In genomic region chr19:30785728-30786127, GRCh38 we compare ENCODE assay signal across 25 cellular contexts.
A peak's percentile ranks its signal among the peaks of the same experiment; 100 is the strongest.
DNase-seq lines count a peak whose midpoint lies in the region; ATAC-seq and TF ChIP-seq lines count a peak whose summit lies in the region.
"Had no signal": no experiment of that assay in that cellular context is flagged by ENCODE, and none has a peak within 500 bp of the region (broad histone marks: within the 10 kb centered on the region; RNA-seq: fewer than 3 reads in every experiment).

No MANE protein-coding gene starts in this region.

- H3K27me3 Mint-ChIP-seq in GM23338 (ENCODE audit: insufficient read depth, low read depth, poor library complexity): peaks cover 4% of the 10 kb centered on the region
- H3K27me3 Mint-ChIP-seq in CD8-positive, alpha-beta T cell (ENCODE audit: low read depth): peaks cover 9% of the 10 kb centered on the region
- H3K27me3 Mint-ChIP-seq: activated B cell treated with CpG ODN at 0.5 μM for 24 hours; activated naive CD8-positive, alpha-beta T cell treated with anti-CD3 and anti-CD28 coated beads, Interleukin-2, amount 10 ng/mL, durations not matched to agents 7 days and 5 days had no signal

- H3K9me3 Mint-ChIP-seq in GM23338: peaks cover 18% of the 10 kb centered on the region
- no peaks in the 10 kb centered on the region for H3K9me3 Mint-ChIP-seq in CD8-positive, alpha-beta T cell
- H3K9me3 Mint-ChIP-seq: activated naive CD8-positive, alpha-beta T cell treated with anti-CD3 and anti-CD28 coated beads, Interleukin-2, amount 10 ng/mL, durations not matched to agents 7 days and 5 days; CD4-positive, alpha-beta memory T cell had no signal

- no peaks in the 10 kb centered on the region for H3K27me3 ChIP-seq in GM23338 (ENCODE audit: insufficient read depth)
- H3K27me3 ChIP-seq in mesendoderm (ENCODE audit: insufficient read depth, low read length, poor library complexity): no peaks in the 10 kb centered on the region
- H3K27me3 ChIP-seq in CD8-positive, alpha-beta T cell (ENCODE audit: insufficient read depth, low read length): no peaks in the 10 kb centered on the region

- no peak overlapping the region for H3K18ac ChIP-seq in mesendoderm (ENCODE audit: low read length)

- no peak overlapping the region for H3K4me3 Mint-ChIP-seq in GM23338
- no peak overlapping the region for H3K4me3 Mint-ChIP-seq in CD8-positive, alpha-beta T cell
- H3K4me3 Mint-ChIP-seq: activated B cell treated with CpG ODN at 0.5 μM for 24 hours; activated naive CD8-positive, alpha-beta T cell treated with anti-CD3 and anti-CD28 coated beads, Interleukin-2, amount 10 ng/mL, durations not matched to agents 7 days and 5 days; CD4-positive, alpha-beta memory T cell; neural crest cell had no signal

- no peak overlapping the region for H3K4ac ChIP-seq in mesendoderm (ENCODE audit: low read depth, low read length)

- H3K4me1 Mint-ChIP-seq in GM23338: no peaks in the 10 kb centered on the region
- H3K4me1 Mint-ChIP-seq in CD8-positive, alpha-beta T cell (ENCODE audit: low read depth): no peaks in the 10 kb centered on the region
- H3K4me1 Mint-ChIP-seq: activated B cell treated with CpG ODN at 0.5 μM for 24 hours; activated naive CD8-positive, alpha-beta T cell treated with anti-CD3 and anti-CD28 coated beads, Interleukin-2, amount 10 ng/mL, durations not matched to agents 7 days and 5 days; CD4-positive, alpha-beta memory T cell; neural crest cell had no signal

- H3K9me3 ChIP-seq in CD8-positive, alpha-beta T cell (ENCODE audit: low read length): no peaks in the 10 kb centered on the region
- H3K9me3 ChIP-seq: psoas muscle had no signal

- DNase-seq in GM23338 (ENCODE audit: low spot score) (peak; percentile 30), MV-4-11 (lab: John Stamatoyannopoulos, UW) (peak; percentile 66), ecto neural progenitor cell (ENCODE audit: low spot score) (peak; percentile 14), mesendoderm (peak; percentile 56), SIG-M5 (lab: John Stamatoyannopoulos, UW) (no peak)
- no peak for DNase-seq in CD8-positive, alpha-beta T cell
- DNase-seq: activated B cell treated with CpG ODN at 0.5 μM for 24 hours; activated CD4-positive, alpha-beta T cell treated with anti-CD3 and anti-CD28 coated beads, Interleukin-2, amount 50 U/mL, for 48 hours; activated naive CD8-positive, alpha-beta T cell treated with anti-CD3 and anti-CD28 coated beads, Interleukin-2, amount 10 ng/mL, durations not matched to agents 7 days and 5 days; CD4-positive, alpha-beta memory T cell; DMS153; effector CD4-positive, alpha-beta T cell; erythroblast; hippocampal formation; NCI-H1105; NCI-H2029 treated with DMSO at 0.1 percent for 48 hours; NCI-H226; NCI-H774; psoas muscle; SHP77; trophoblast cell had no signal

- H2AFZ ChIP-seq in GM23338: no peak overlapping the region

- intact Hi-C loops in CD8-positive, alpha-beta T cell (cut with DNase I, micrococcal nuclease): loop anchor here (1.0 to 10.0 kb wide), 4 partner anchors 569 to 1785 kb away; no protein-coding TSS in a partner anchor

- H2AK5ac ChIP-seq in mesendoderm (ENCODE audit: low read length): no peak overlapping the region

- POLR2A ChIA-PET in CD8-positive, alpha-beta T cell (lab: Charles Lee): interaction anchor here (0.6 kb wide), 1 partner anchor 39 kb away, joined by 3 read pairs; no protein-coding TSS in a partner anchor

- H3K23ac ChIP-seq in mesendoderm (ENCODE audit: low read length): no peak overlapping the region

- H3K36me3 ChIP-seq in GM23338 (ENCODE audit: insufficient read depth) (no peaks in the 10 kb centered on the region), mesendoderm (ENCODE audit: control insufficient read depth, insufficient read depth, low read length) (no peaks in the 10 kb centered on the region)
- no peaks in the 10 kb centered on the region for H3K36me3 ChIP-seq in CD8-positive, alpha-beta T cell (ENCODE audit: insufficient read depth, low read length)

- no peaks in the 10 kb centered on the region for H3K79me1 ChIP-seq in mesendoderm (ENCODE audit: low read length)

- H3K4me1 ChIP-seq in GM23338 (ENCODE audit: insufficient read depth): no peaks in the 10 kb centered on the region
- no peaks in the 10 kb centered on the region for H3K4me1 ChIP-seq in mesendoderm (ENCODE audit: control insufficient read depth, low read depth, low read length)
- no peaks in the 10 kb centered on the region for H3K4me1 ChIP-seq in CD8-positive, alpha-beta T cell (ENCODE audit: insufficient read depth, low read length)
- H3K4me1 ChIP-seq: psoas muscle had no signal

- no peaks in the 10 kb centered on the region for H4K20me1 ChIP-seq in GM23338 (replicated peaks; ENCODE audit: insufficient read depth)

- CTCF ChIA-PET in CD8-positive, alpha-beta T cell (lab: Charles Lee): interaction anchor here (1.0 to 6.8 kb wide), 3 partner anchors 14 to 1439 kb away, joined by 3 to 39 read pairs (median 3); no protein-coding TSS in a partner anchor

- no peak overlapping the region for H4K8ac ChIP-seq in mesendoderm (ENCODE audit: low read depth, low read length)

- H3K4me2 ChIP-seq in GM23338 (no peak overlapping the region), mesendoderm (ENCODE audit: low read length) (no peak overlapping the region)
- H3K4me2 ChIP-seq: KMS-11 had no signal

- H4K5ac ChIP-seq in mesendoderm (ENCODE audit: low read length): no peak overlapping the region

- H3K4me3 ChIP-seq in GM23338: no peak overlapping the region
- H3K4me3 ChIP-seq in mesendoderm (ENCODE audit: low read length): no peak overlapping the region
- no peak overlapping the region for H3K4me3 ChIP-seq in CD8-positive, alpha-beta T cell (ENCODE audit: low read depth, low read length)
- H3K4me3 ChIP-seq: psoas muscle, skin epidermis had no signal

- H3F3A ChIP-seq in GM23338 (replicated peaks; ENCODE audit: low read depth): no peaks in the 10 kb centered on the region

- peak; percentile 38; the same call in 2 of the 3 replicates for ATAC-seq in GM23338
- no peak for ATAC-seq in CD8-positive, alpha-beta T cell
- no peak for ATAC-seq in HG02678 (IDR thresholded peaks at IDR 0.05; ENCODE audit: unreplicated experiment)
- ATAC-seq: psoas muscle had no signal

- TF ChIP-seq CTCF in GM23338 (conservative IDR thresholded peaks at IDR 0.05; ENCODE audit: low read depth in 2 of 2): peak in 1 of 2 experiments; percentile 29; a peak in 2 of 4 replicates
- TF ChIP-seq CTCF in CD8-positive, alpha-beta T cell (IDR thresholded peaks at IDR 0.05): no peak

- H3K27ac Mint-ChIP-seq in GM23338: no peak overlapping the region
- H3K27ac Mint-ChIP-seq in CD8-positive, alpha-beta T cell: no peak overlapping the region
- H3K27ac Mint-ChIP-seq: activated B cell treated with CpG ODN at 0.5 μM for 24 hours; activated naive CD8-positive, alpha-beta T cell treated with anti-CD3 and anti-CD28 coated beads, Interleukin-2, amount 10 ng/mL, durations not matched to agents 7 days and 5 days; CD4-positive, alpha-beta memory T cell had no signal

- 0 out of 2 replicates have a peak, but pooled peaks cover 4% of the 10 kb centered on the region for H3K9me2 ChIP-seq in GM23338 (ENCODE audit: insufficient read depth)

- no CpG with 5 or more reads among the region's 4 CpGs for WGBS in mesendoderm (ENCODE audit: extremely low coverage, insufficient coverage, low lambda C conversion rate)

- H2BK120ac ChIP-seq in mesendoderm (ENCODE audit: low read depth, low read length): no peak overlapping the region

- no peak overlapping the region for H3K27ac ChIP-seq in GM23338 (ENCODE audit: low read depth)
- no peak overlapping the region for H3K27ac ChIP-seq in mesendoderm (ENCODE audit: low read depth, low read length)
- no peak overlapping the region for H3K27ac ChIP-seq in CD8-positive, alpha-beta T cell (ENCODE audit: low read depth, low read length)
- H3K27ac ChIP-seq: KMS-11, psoas muscle, skin epidermis had no signal

- H3K79me2 ChIP-seq in GM23338 (replicated peaks; ENCODE audit: insufficient read depth): no peaks in the 10 kb centered on the region
- H3K79me2 ChIP-seq in mesendoderm (ENCODE audit: control insufficient read depth, insufficient read depth, low read length): no peaks in the 10 kb centered on the region

- no peak overlapping the region for H3K9ac ChIP-seq in mesendoderm (ENCODE audit: low read length)
- H3K9ac ChIP-seq: KMS-11 had no signal

- peaks cover 12% of the 10 kb centered on the region for H3K36me3 Mint-ChIP-seq in GM23338 (ENCODE audit: low read depth)
- no peaks in the 10 kb centered on the region for H3K36me3 Mint-ChIP-seq in CD8-positive, alpha-beta T cell
- H3K36me3 Mint-ChIP-seq: activated naive CD8-positive, alpha-beta T cell treated with anti-CD3 and anti-CD28 coated beads, Interleukin-2, amount 10 ng/mL, durations not matched to agents 7 days and 5 days; CD4-positive, alpha-beta memory T cell had no signal

- no peak overlapping the region for H2BK15ac ChIP-seq in mesendoderm (replicated peaks; ENCODE audit: low read depth)

- no peak overlapping the region for H3K56ac ChIP-seq in mesendoderm (ENCODE audit: low read length)

- H2BK5ac ChIP-seq in mesendoderm (ENCODE audit: low read length): no peak overlapping the region

TF ChIP-seq in GM23338, 12 proteins besides CTCF, POLR2A, EP300 and RAD21:
- TF ChIP-seq JUNB (IDR thresholded peaks at IDR 0.05; ENCODE audit: unreplicated experiment) (no peak), STAT1 (IDR thresholded peaks at IDR 0.05; ENCODE audit: unreplicated experiment) (no peak), REST (IDR thresholded peaks at IDR 0.05; ENCODE audit: unreplicated experiment) (no peak)

Comparison
In these comparisons a context has a peak if more than half of its experiments do, and no peak if none do; other contexts are left out.
1. DNase-seq: peak in GM23338 (single experiment), MV-4-11 (single experiment), ecto neural progenitor cell (single experiment) and mesendoderm (single experiment); none in SIG-M5 (single experiment) and CD8-positive, alpha-beta T cell (0 of 7).